Comparison of ENCODE assay signal across 2 cellular contexts in genomic region chr13:56314755-56315154, GRCh38.
TF ChIP-seq lines count a peak whose summit lies in the region.

No MANE protein-coding gene starts in this region.

TF ChIP-seq in GM23338, 12 proteins besides CTCF, POLR2A, EP300 and RAD21 (continued from another document):
- no peak for TF ChIP-seq ZNF462 (CRISPR knock-in tag; IDR thresholded peaks at IDR 0.05)
- TF ChIP-seq EZH2phosphoT487 (IDR thresholded peaks at IDR 0.05; ENCODE audit: unreplicated experiment) = no peak
- no peak for TF ChIP-seq STAT1 (IDR thresholded peaks at IDR 0.05; ENCODE audit: unreplicated experiment)
- TF ChIP-seq JUNB (IDR thresholded peaks at IDR 0.05; ENCODE audit: unreplicated experiment) = no peak

TF ChIP-seq in WTC11, 78 proteins besides CTCF, POLR2A, EP300 and RAD21 (continued from another document):
- TF ChIP-seq PRDM15 (CRISPR knock-in tag; IDR thresholded peaks at IDR 0.05) (no peak), GTF2I (CRISPR knock-in tag; conservative IDR thresholded peaks at IDR 0.05) (no peak)
TF ChIP-seq in WTC11: peak in this region for 0.
